In genomic region chr5:142942901-142943300, GRCh38 we compare ENCODE assay signal across 29 cellular contexts.
"Had no signal": no experiment of that assay in that cellular context is flagged by ENCODE, and none has a peak within 500 bp of the region (broad histone marks: within the 10 kb centered on the region; RNA-seq: fewer than 3 reads in every experiment).

No MANE protein-coding gene starts in this region.

- H3K9ac ChIP-seq: parathyroid adenoma had no signal

- H2AFZ ChIP-seq: parathyroid adenoma had no signal

- H3K27ac ChIP-seq: left ventricle myocardium inferior, parathyroid adenoma, psoas muscle, right atrium auricular region, sigmoid colon, spleen, suprapubic skin, thoracic aorta, tibial artery, upper lobe of right lung had no signal

- H3K36me3 Mint-ChIP-seq: mesothelial cell of epicardium; naive B cell; stimulated activated effector memory CD8-positive, alpha-beta T cell treated with anti-CD3 and anti-CD28 coated beads, Interleukin-12 subunit alpha, Interleukin-12 subunit beta, amount 100 ng/mL, for 72 hours had no signal

- H3K79me2 ChIP-seq: parathyroid adenoma had no signal

- FAIRE-seq: islet of Langerhans, kidney, small intestine, urothelium cell line had no signal

- DNase-seq: head of caudate nucleus; hippocampal formation; kidney; left colon; left ventricle myocardium inferior; mesendoderm; naive B cell; nucleus accumbens; psoas muscle; sigmoid colon; small intestine; spleen; stimulated activated CD4-positive, alpha-beta T cell treated with anti-CD3 and anti-CD28 coated beads, Interleukin-4, amount 100 ng/mL, for 24 hours; stimulated activated naive CD4-positive, alpha-beta T cell; tibial artery; trophoblast cell; upper lobe of right lung had no signal

- H3K27ac Mint-ChIP-seq: mesothelial cell of epicardium; naive B cell; nephron; stimulated activated effector memory CD8-positive, alpha-beta T cell treated with anti-CD3 and anti-CD28 coated beads, Interleukin-12 subunit alpha, Interleukin-12 subunit beta, amount 100 ng/mL, for 72 hours; stimulated activated naive CD8-positive, alpha-beta T cell treated with anti-CD3 and anti-CD28 coated beads, Interleukin-15, Interleukin-2, amounts not matched to agents 100 ng/mL and 50 ng/mL, for 24 hours had no signal

- H3K36me3 ChIP-seq: left ventricle myocardium inferior, right atrium auricular region, sigmoid colon, spleen, suprapubic skin, thoracic aorta, tibial artery, upper lobe of right lung had no signal

- H3K4me3 Mint-ChIP-seq: mesothelial cell of epicardium; naive B cell; nephron; neural crest cell; stimulated activated effector memory CD8-positive, alpha-beta T cell treated with anti-CD3 and anti-CD28 coated beads, Interleukin-12 subunit alpha, Interleukin-12 subunit beta, amount 100 ng/mL, for 72 hours; stimulated activated naive CD8-positive, alpha-beta T cell treated with anti-CD3 and anti-CD28 coated beads, Interleukin-15, Interleukin-2, amounts not matched to agents 100 ng/mL and 50 ng/mL, for 24 hours had no signal

- H3K4me1 ChIP-seq: parathyroid adenoma, upper lobe of right lung had no signal

- H3K27me3 Mint-ChIP-seq: naive B cell; stimulated activated naive CD8-positive, alpha-beta T cell treated with anti-CD3 and anti-CD28 coated beads, Interleukin-15, Interleukin-2, amounts not matched to agents 100 ng/mL and 50 ng/mL, for 24 hours had no signal

- H3K9me3 Mint-ChIP-seq: mesothelial cell of epicardium; nephron; neural crest cell; stimulated activated effector memory CD8-positive, alpha-beta T cell treated with anti-CD3 and anti-CD28 coated beads, Interleukin-12 subunit alpha, Interleukin-12 subunit beta, amount 100 ng/mL, for 72 hours; stimulated activated naive CD8-positive, alpha-beta T cell treated with anti-CD3 and anti-CD28 coated beads, Interleukin-15, Interleukin-2, amounts not matched to agents 100 ng/mL and 50 ng/mL, for 24 hours had no signal

- H3K27me3 ChIP-seq: right atrium auricular region, sigmoid colon, spleen, suprapubic skin, tibial artery, upper lobe of right lung had no signal

- ATAC-seq: left colon; psoas muscle; stimulated activated effector memory CD8-positive, alpha-beta T cell treated with anti-CD3 and anti-CD28 coated beads, Interleukin-12 subunit alpha, Interleukin-12 subunit beta, amount 100 ng/mL, for 72 hours; upper lobe of right lung had no signal

- H3K4me3 ChIP-seq: left ventricle myocardium inferior, lung, psoas muscle, right atrium auricular region, sigmoid colon, spleen, suprapubic skin, thoracic aorta, tibial artery, upper lobe of right lung had no signal

- H3K9me3 ChIP-seq: left ventricle myocardium inferior, psoas muscle, right atrium auricular region, sigmoid colon, spleen, suprapubic skin, thoracic aorta, tibial artery, upper lobe of right lung had no signal
